18 cellular contexts compared by ENCODE assay signal in genomic region chr1:91811363-91812025, GRCh38.
"Had no signal": no experiment of that assay in that cellular context is flagged by ENCODE, and none has a peak within 500 bp of the region (broad histone marks: within the 10 kb centered on the region; RNA-seq: fewer than 3 reads in every experiment).

No MANE protein-coding gene starts in this region.

- H3K9me3 Mint-ChIP-seq: activated naive CD4-positive, alpha-beta T cell treated with anti-CD3 and anti-CD28 coated beads, Interleukin-2, amount 10 ng/mL, durations not matched to agents 7 days and 5 days; activated T-cell treated with anti-CD3 and anti-CD28 coated beads, Interleukin-2, amount 50 U/mL, for 4 hours; nephron progenitor cell; stimulated activated memory B cell treated with anti-CD40 and anti-IgM and Interleukin-4, amounts not matched to agents 10 μg/mL and 1 μg/mL and 100 μg/mL, for 72 hours; WTC11 had no signal

- H3K9me3 ChIP-seq: ascending aorta, heart right ventricle, spleen, thoracic aorta, upper lobe of right lung had no signal

- H3K27me3 Mint-ChIP-seq: activated naive CD4-positive, alpha-beta T cell treated with anti-CD3 and anti-CD28 coated beads, Interleukin-2, amount 10 ng/mL, durations not matched to agents 7 days and 5 days had no signal

- H3K36me3 ChIP-seq: ascending aorta, heart right ventricle, spleen, thoracic aorta, upper lobe of right lung had no signal

- H3K4me1 Mint-ChIP-seq: stimulated activated memory B cell treated with anti-CD40 and anti-IgM and Interleukin-4, amounts not matched to agents 10 μg/mL and 1 μg/mL and 100 μg/mL, for 72 hours had no signal

- H3K4me3 ChIP-seq: ascending aorta, heart right ventricle, spleen, thoracic aorta, upper lobe of right lung had no signal

- H3K4me3 Mint-ChIP-seq: activated CD8-positive, alpha-beta T cell treated with anti-CD3 and anti-CD28 coated beads, Interleukin-2, amount 10 ng/mL, durations not matched to agents 7 days and 5 days; activated naive CD4-positive, alpha-beta T cell treated with anti-CD3 and anti-CD28 coated beads, Interleukin-2, amount 10 ng/mL, durations not matched to agents 7 days and 5 days; activated T-cell treated with anti-CD3 and anti-CD28 coated beads, Interleukin-2, amount 50 U/mL, for 4 hours; nephron progenitor cell; stimulated activated memory B cell treated with anti-CD40 and anti-IgM and Interleukin-4, amounts not matched to agents 10 μg/mL and 1 μg/mL and 100 μg/mL, for 72 hours; WTC11 had no signal

- ATAC-seq: activated CD8-positive, alpha-beta T cell treated with anti-CD3 and anti-CD28 coated beads, Interleukin-2, amount 10 ng/mL, durations not matched to agents 7 days and 5 days; activated T-cell treated with anti-CD3 and anti-CD28 coated beads, Interleukin-2, amount 50 U/mL, for 4 hours; esophagus mucosa; heart right ventricle; stimulated activated memory B cell treated with anti-CD40 and anti-IgM and Interleukin-4, amounts not matched to agents 10 μg/mL and 1 μg/mL and 100 μg/mL, for 72 hours; upper lobe of right lung; WTC11 had no signal

- H3K36me3 Mint-ChIP-seq: stimulated activated memory B cell treated with anti-CD40 and anti-IgM and Interleukin-4, amounts not matched to agents 10 μg/mL and 1 μg/mL and 100 μg/mL, for 72 hours; WTC11 had no signal

- DNase-seq: activated CD4-positive, alpha-beta T cell treated with anti-CD3 and anti-CD28 coated beads for 48 hours; activated CD8-positive, alpha-beta T cell treated with anti-CD3 and anti-CD28 coated beads, Interleukin-2, amount 10 ng/mL, durations not matched to agents 7 days and 5 days; activated naive CD4-positive, alpha-beta T cell treated with anti-CD3 and anti-CD28 coated beads, Interleukin-2, amount 10 ng/mL, durations not matched to agents 7 days and 5 days; activated T-cell treated with anti-CD3 and anti-CD28 coated beads, Interleukin-2, amount 50 U/mL, for 4 hours; effector CD4-positive, alpha-beta T cell; heart right ventricle; mesendoderm; nephron progenitor cell; nucleus accumbens; posterior cingulate gyrus; spleen; stimulated activated CD4-positive, alpha-beta T cell treated with anti-CD3 and anti-CD28 coated beads, Interleukin-4, amount 100 ng/mL, for 4 hours; upper lobe of right lung had no signal

- H3K27ac Mint-ChIP-seq: activated CD8-positive, alpha-beta T cell treated with anti-CD3 and anti-CD28 coated beads, Interleukin-2, amount 10 ng/mL, durations not matched to agents 7 days and 5 days; nephron progenitor cell; stimulated activated memory B cell treated with anti-CD40 and anti-IgM and Interleukin-4, amounts not matched to agents 10 μg/mL and 1 μg/mL and 100 μg/mL, for 72 hours; WTC11 had no signal

- H3K27ac ChIP-seq: ascending aorta, heart right ventricle, thoracic aorta, upper lobe of right lung had no signal
